ENCODE assay signal across 8 cellular contexts in genomic region chr11:65421204-65422103, GRCh38. TPM values are rescaled to one million over a fixed set of nuclear protein-coding genes. Genes with fewer than 3 reads are reported as not detected.
DNase-seq lines count a peak whose midpoint lies in the region; ATAC-seq and TF ChIP-seq lines count a peak whose summit lies in the region.

No MANE protein-coding gene starts in this region.

- peaks cover 24% of the 10 kb centered on the region for H4K20me1 ChIP-seq in MM.1S (ENCODE audit: insufficient read depth, low read length)

- TF ChIP-seq EP300 in suprapubic skin (IDR thresholded peaks at IDR 0.05): peak; percentile 97

- DNase-seq in EL (peak; percentile 98), MM.1S (peak; percentile 91), SK-N-MC (ENCODE audit: low read depth, low spot score) (no peak), germinal center (ENCODE audit: low spot score) (peak; percentile 63), occipital lobe (lab: John Stamatoyannopoulos, UW) (peak; percentile 90), suprapubic skin (ENCODE audit: low spot score in 2 of 2) (peak; percentile 98 to 99)
- peak; percentile 86 for DNase-seq in activated naive CD4-positive, alpha-beta T cell treated with anti-CD3 and anti-CD28 coated beads, Interleukin-2, amount 50 U/mL, for 16 hours

- H3K4me3 ChIP-seq in MM.1S (ENCODE audit: low read length): peak overlapping the region; percentile 68
- peak overlapping the region; percentile 66 for H3K4me3 ChIP-seq in SK-N-MC
- H3K4me3 ChIP-seq in suprapubic skin: peak overlapping the region; percentile 91

- H3K27me3 ChIP-seq in MM.1S (replicated peaks; ENCODE audit: insufficient read depth, low read length) (no peaks in the 10 kb centered on the region), suprapubic skin (no peaks in the 10 kb centered on the region)

- H3F3A ChIP-seq in MM.1S (ENCODE audit: insufficient read depth, low read length): peaks cover 94% of the 10 kb centered on the region

- WGBS in suprapubic skin: under 1% methylated on average over 23 of the region's 26 CpGs

- H3K9me3 ChIP-seq in MM.1S (replicated peaks; ENCODE audit: insufficient read depth, low read length): no peaks in the 10 kb centered on the region
- H3K9me3 ChIP-seq in SK-N-MC (ENCODE audit: low read depth, low read length): no peaks in the 10 kb centered on the region
- H3K9me3 ChIP-seq in suprapubic skin: no peaks in the 10 kb centered on the region

- H3K4me2 ChIP-seq in MM.1S (ENCODE audit: low read depth, low read length): peak overlapping the region; percentile 99

- H3K79me2 ChIP-seq in MM.1S (ENCODE audit: low read length): peaks cover 71% of the 10 kb centered on the region

- H3K4me1 ChIP-seq in MM.1S (ENCODE audit: low read length) (peaks cover 28% of the 10 kb centered on the region), suprapubic skin (peaks cover 51% of the 10 kb centered on the region)

- peak overlapping the region; percentile 100 for H3K27ac ChIP-seq in MM.1S (ENCODE audit: low read length)
- H3K27ac ChIP-seq in SK-N-MC: peak overlapping the region; percentile 99
- peak overlapping the region; percentile 98 for H3K27ac ChIP-seq in suprapubic skin

- H3K36me3 ChIP-seq in MM.1S (replicated peaks; ENCODE audit: insufficient read depth, low read length): no peaks in the 10 kb centered on the region
- H3K36me3 ChIP-seq in SK-N-MC (ENCODE audit: insufficient read depth, low read length): no peaks in the 10 kb centered on the region
- peaks cover 11% of the 10 kb centered on the region for H3K36me3 ChIP-seq in suprapubic skin

- TF ChIP-seq CTCF in MM.1S (IDR thresholded peaks at IDR 0.05; ENCODE audit: low read length): no peak
- no peak for TF ChIP-seq CTCF in suprapubic skin (IDR thresholded peaks at IDR 0.05)

- peak; percentile 31 to 80 for TF ChIP-seq POLR2A in suprapubic skin (IDR thresholded peaks at IDR 0.05)

- no peak overlapping the region for H2AFZ ChIP-seq in MM.1S (ENCODE audit: low read length)

- H3K9ac ChIP-seq in MM.1S (ENCODE audit: low read length): peak overlapping the region; percentile 100
- H3K9ac ChIP-seq in SK-N-MC (ENCODE audit: insufficient read length): peak overlapping the region; percentile 81

- no peaks in the 10 kb centered on the region for H3K9me2 ChIP-seq in MM.1S (replicated peaks; ENCODE audit: insufficient read depth, low read length)

- ATAC-seq in HG03432 (IDR thresholded peaks at IDR 0.05; ENCODE audit: unreplicated experiment): no peak

RNA-seq across cellular contexts. Expression of gene NEAT1, which starts 1.1 kb away (rescaled TPM):
- total RNA-seq in occipital lobe (3.6 TPM), suprapubic skin (1,000 to 10,000 TPM in 1 of 4 donors, 100 to 1,000 TPM in 3; 336 to 2,041 (median 481) TPM)

RNA-seq across cellular contexts. Expression of gene FRMD8, which starts 35.0 kb away (rescaled TPM):
- total RNA-seq in occipital lobe: 9.2 TPM
- 100 to 1,000 TPM in 1 of 4 donors, 10 to 100 TPM in 3; 56.2 to 107 (median 81.5) TPM for total RNA-seq in suprapubic skin

RNA-seq across cellular contexts. Expression of gene SLC25A45, which starts 39.0 kb away (rescaled TPM):
- total RNA-seq in occipital lobe: 0.31 TPM
- 1 to 10 TPM; 3.9 to 6.2 (median 4.7) TPM for total RNA-seq in suprapubic skin

Comparison
In these comparisons a context has a peak if more than half of its experiments do, and no peak if none do; other contexts are left out.
1. RNA of gene NEAT1, which starts 1.1 kb away (total RNA-seq): 336 to 2,041 TPM in suprapubic skin; 3.6 TPM in occipital lobe (single experiment); every median in the first group is over 10 times any median in the second.
2. Peak in every context shown above with its lines, with median percentiles within 50 percentile points of each other: H3K27ac ChIP-seq and H3K4me3 ChIP-seq.